In the genomic region with DNA sequence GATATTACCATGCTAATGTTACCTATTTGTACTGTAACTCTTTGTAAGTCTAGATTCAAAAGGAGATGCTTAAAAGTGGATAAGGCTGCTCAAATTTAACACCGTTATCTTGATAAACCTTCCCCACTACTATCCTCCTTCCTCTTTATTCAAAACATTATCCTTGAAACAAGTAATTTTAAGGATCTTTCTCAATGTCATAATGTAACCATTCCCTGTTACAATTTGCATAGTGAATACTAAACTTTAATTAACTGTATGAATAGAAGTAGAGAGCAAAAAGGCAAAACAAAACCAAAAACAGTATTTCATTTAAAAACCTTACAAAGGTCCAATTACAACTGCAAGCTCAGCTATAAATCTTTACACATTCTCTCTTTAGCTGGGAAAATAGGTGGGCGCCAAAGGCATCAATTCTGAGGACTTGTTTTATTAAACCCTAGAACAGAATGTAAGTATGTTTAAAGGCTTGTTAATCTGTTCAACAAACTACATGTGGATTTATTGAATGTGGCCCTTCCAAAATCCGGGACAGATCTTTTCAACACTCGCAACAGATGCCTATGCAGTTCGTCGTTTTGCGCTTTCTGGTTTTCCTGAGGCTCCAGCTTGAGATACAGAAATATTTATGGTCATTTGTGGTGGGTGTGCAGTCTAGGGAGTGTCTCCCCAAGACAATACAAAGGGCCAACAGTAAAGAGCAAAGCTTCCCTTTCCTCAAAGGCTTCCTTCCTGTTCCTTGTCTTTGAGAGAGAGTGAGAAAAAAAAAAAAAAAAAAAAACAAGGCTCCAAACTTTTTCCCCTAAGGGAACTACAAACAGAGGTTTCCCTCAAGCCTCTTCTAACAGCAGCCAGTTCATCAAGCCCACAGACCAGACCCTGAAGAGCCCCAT, we compare ENCODE assay signal across 13 cellular contexts. TPM values are rescaled to one million over a fixed set of nuclear protein-coding genes. Genes with fewer than 3 reads are reported as not detected.
DNase-seq lines count a peak whose midpoint lies in the region; ATAC-seq and TF ChIP-seq lines count a peak whose summit lies in the region.
"Had no signal": no experiment of that assay in that cellular context is flagged by ENCODE, and none has a peak within 500 bp of the region (broad histone marks: within the 10 kb centered on the region; RNA-seq: fewer than 3 reads in every experiment).

No MANE protein-coding gene starts in this region.

- H3K4me2 ChIP-seq in BLaER1 treated with 17β-estradiol and CSF1 and Interleukin-3, amounts not matched to agents 10 nM and 100 nM: peak overlapping the region; percentile 57 to 81 (median 68)

- peaks cover 0 to 29% (median 12%) of the 10 kb centered on the region in 11 experiments; a peak in 13 of 22 replicates for H3K36me3 ChIP-seq in BLaER1 treated with 17β-estradiol and CSF1 and Interleukin-3, amounts not matched to agents 10 nM and 100 nM
- H3K36me3 ChIP-seq in RWPE2 (ENCODE audit: low read depth): peaks cover 2% of the 10 kb centered on the region
- no peaks in the 10 kb centered on the region for H3K36me3 ChIP-seq in stomach
- H3K36me3 ChIP-seq: upper lobe of left lung had no signal

- no peak for TF ChIP-seq EP300 in stomach (IDR thresholded peaks at IDR 0.05)

- no peaks in the 10 kb centered on the region for H3K27me3 Mint-ChIP-seq in nephron progenitor cell (ENCODE audit: low read depth, poor library complexity)
- H3K27me3 Mint-ChIP-seq in activated CD4-positive, alpha-beta T cell treated with anti-CD3 and anti-CD28 coated beads, Interleukin-2, amount 10 ng/mL, durations not matched to agents 24 days and 14 days: peaks cover 17% of the 10 kb centered on the region

- H3K4me3 Mint-ChIP-seq in nephron progenitor cell: no peak overlapping the region
- H3K4me3 Mint-ChIP-seq in activated CD4-positive, alpha-beta T cell treated with anti-CD3 and anti-CD28 coated beads, Interleukin-2, amount 10 ng/mL, durations not matched to agents 24 days and 14 days: no peak overlapping the region

- WGBS in stomach, 5 donors: 66 to 85% (median 77%) methylated on average over 7 of the region's 7 CpGs

- peaks cover 17 to 45% (median 27%) of the 10 kb centered on the region in 10 experiments for H3K4me1 ChIP-seq in BLaER1 treated with 17β-estradiol and CSF1 and Interleukin-3, amounts not matched to agents 10 nM and 100 nM
- H3K4me1 ChIP-seq in RWPE2 (ENCODE audit: insufficient read depth, poor library complexity, severe bottlenecking) (peaks cover 27% of the 10 kb centered on the region), foreskin keratinocyte (peaks cover 55% of the 10 kb centered on the region), stomach (peaks cover 0 to 62% (median 34%) of the 10 kb centered on the region in 4 donors)

- ATAC-seq in RWPE2 (ENCODE audit: low read depth): no peak
- ATAC-seq in foreskin keratinocyte: no peak
- ATAC-seq in GM21619 (IDR thresholded peaks at IDR 0.05; ENCODE audit: unreplicated experiment): no peak

- TF ChIP-seq CTCF in RWPE2 (IDR thresholded peaks at IDR 0.05; ENCODE audit: poor library complexity, severe bottlenecking) (no peak), foreskin keratinocyte (conservative IDR thresholded peaks at IDR 0.05) (no peak), nephron progenitor cell (IDR thresholded peaks at IDR 0.05) (no peak), stomach (IDR thresholded peaks at IDR 0.05) (no peak)

- H3K9ac ChIP-seq in BLaER1 treated with 17β-estradiol and CSF1 and Interleukin-3, amounts not matched to agents 10 nM and 100 nM: peak overlapping the region in 3 of 11 experiments; percentile 7 to 26 (median 25); a peak in 1 of 22 replicates

- H4K20me1 ChIP-seq in BLaER1 treated with 17β-estradiol and CSF1 and Interleukin-3, amounts not matched to agents 10 nM and 100 nM: peaks cover 0 to 73% (median 40%) of the 10 kb centered on the region in 11 experiments; a peak in 17 of 22 replicates

- TF ChIP-seq POLR2A in stomach (IDR thresholded peaks at IDR 0.05): no peak

- peak overlapping the region; percentile 81 for H3K27ac Mint-ChIP-seq in nephron progenitor cell
- no peak overlapping the region for H3K27ac Mint-ChIP-seq in activated CD4-positive, alpha-beta T cell treated with anti-CD3 and anti-CD28 coated beads, Interleukin-2, amount 10 ng/mL, durations not matched to agents 24 days and 14 days

- H3K9me3 Mint-ChIP-seq in nephron progenitor cell: peaks cover 10% of the 10 kb centered on the region
- no peaks in the 10 kb centered on the region for H3K9me3 Mint-ChIP-seq in activated CD4-positive, alpha-beta T cell treated with anti-CD3 and anti-CD28 coated beads, Interleukin-2, amount 10 ng/mL, durations not matched to agents 24 days and 14 days

- DNase-seq in RWPE2 (ENCODE audit: low spot score): no peak
- DNase-seq in foreskin keratinocyte: no peak
- no peak for DNase-seq in nephron progenitor cell
- no peak for DNase-seq in activated CD4-positive, alpha-beta T cell treated with anti-CD3 and anti-CD28 coated beads, Interleukin-2, amount 10 ng/mL, durations not matched to agents 24 days and 14 days
- DNase-seq in stomach: no peak
- DNase-seq in activated T-cell treated with anti-CD3 and anti-CD28 coated beads for 4 hours: no peak
- DNase-seq: activated naive CD4-positive, alpha-beta T cell treated with anti-CD3 and anti-CD28 coated beads, Interleukin-2, amount 50 U/mL, for 16 hours; dorsolateral prefrontal cortex; NCI-H1105 treated with DMSO at 0.1 percent for 48 hours; retina; upper lobe of left lung had no signal

- H3K4me1 Mint-ChIP-seq in nephron progenitor cell: peaks cover 26% of the 10 kb centered on the region
- H3K4me1 Mint-ChIP-seq in activated CD4-positive, alpha-beta T cell treated with anti-CD3 and anti-CD28 coated beads, Interleukin-2, amount 10 ng/mL, durations not matched to agents 24 days and 14 days: no peaks in the 10 kb centered on the region

- H3K27me3 ChIP-seq in BLaER1 treated with 17β-estradiol and CSF1 and Interleukin-3, amounts not matched to agents 10 nM and 100 nM: no peaks in the 10 kb centered on the region
- H3K27me3 ChIP-seq in RWPE2 (ENCODE audit: insufficient read depth, poor library complexity, severe bottlenecking) (no peaks in the 10 kb centered on the region), foreskin keratinocyte (no peaks in the 10 kb centered on the region), stomach (no peaks in the 10 kb centered on the region)
- H3K27me3 ChIP-seq: dorsolateral prefrontal cortex, upper lobe of left lung had no signal

- H3K9me3 ChIP-seq in BLaER1 treated with 17β-estradiol and CSF1 and Interleukin-3, amounts not matched to agents 10 nM and 100 nM (replicated peaks in 1 of 11): peaks cover 0 to 21% (median 12%) of the 10 kb centered on the region in 11 experiments; a peak in 13 of 22 replicates
- H3K9me3 ChIP-seq in RWPE2 (ENCODE audit: severe bottlenecking): no peaks in the 10 kb centered on the region
- no peaks in the 10 kb centered on the region for H3K9me3 ChIP-seq in stomach
- H3K9me3 ChIP-seq: upper lobe of left lung had no signal

- peak overlapping the region in 1 of 10 experiments; percentile 24; a peak in 1 of 20 replicates for H3K4me3 ChIP-seq in BLaER1 treated with 17β-estradiol and CSF1 and Interleukin-3, amounts not matched to agents 10 nM and 100 nM
- H3K4me3 ChIP-seq in RWPE2 (ENCODE audit: severe bottlenecking) (no peak overlapping the region), stomach (no peak overlapping the region)
- H3K4me3 ChIP-seq: dorsolateral prefrontal cortex, upper lobe of left lung had no signal

- H3K36me3 Mint-ChIP-seq in nephron progenitor cell (ENCODE audit: low read depth): peaks cover 13% of the 10 kb centered on the region
- no peaks in the 10 kb centered on the region for H3K36me3 Mint-ChIP-seq in activated CD4-positive, alpha-beta T cell treated with anti-CD3 and anti-CD28 coated beads, Interleukin-2, amount 10 ng/mL, durations not matched to agents 24 days and 14 days (ENCODE audit: low read depth)

- peak overlapping the region in 3 of 11 experiments; percentile 20 to 47 (median 22); a peak in 3 of 22 replicates for H3K27ac ChIP-seq in BLaER1 treated with 17β-estradiol and CSF1 and Interleukin-3, amounts not matched to agents 10 nM and 100 nM
- H3K27ac ChIP-seq in RWPE2 (ENCODE audit: poor library complexity, severe bottlenecking) (peak overlapping the region; percentile 67), foreskin keratinocyte (peak overlapping the region; percentile 69), stomach (peak overlapping the region in 2 of 5 donors; percentile 5 to 39)

- intact Hi-C loops in activated CD4-positive, alpha-beta T cell treated with anti-CD3 and anti-CD28 coated beads, Interleukin-2, amount 10 ng/mL, durations not matched to agents 24 days and 14 days (cut with micrococcal nuclease): no loop called here
- intact Hi-C loops in stomach (cut with DNase I; ENCODE audit: low total_unique reads): no loop called here

RNA-seq across cellular contexts. Expression of gene KIF13A, which starts 15.1 kb away (rescaled TPM):
- total RNA-seq in foreskin keratinocyte (84.2 and 89.1 TPM in 2 replicates), stomach (10 to 100 TPM; 11.7 to 60.6 (median 44.6) TPM)
- polyA plus RNA-seq in foreskin keratinocyte (24.8 and 32.3 TPM in 2 replicates), stomach (10 to 100 TPM in 2 of 3 donors, 1 to 10 TPM in 1; 9.2 to 14.2 (median 11.1) TPM)
- not detected in 2 replicates for total RNA-seq in activated CD4-positive, alpha-beta T cell treated with anti-CD3 and anti-CD28 coated beads, Interleukin-2, amount 10 ng/mL, durations not matched to agents 24 days and 14 days

Comparison
In these comparisons a context has a peak if more than half of its experiments do, and no peak if none do; other contexts are left out.
1. RNA of gene KIF13A, which starts 15.1 kb away (total RNA-seq): 84.2 to 89.1 TPM in foreskin keratinocyte and 11.7 to 60.6 TPM in stomach; not detected in activated CD4-positive, alpha-beta T cell treated with anti-CD3 and anti-CD28 coated beads, Interleukin-2, amount 10 ng/mL, durations not matched to agents 24 days and 14 days; every median in the first group is over 10 times any median in the second.